8 cellular contexts compared by ENCODE assay signal in the genomic region with DNA sequence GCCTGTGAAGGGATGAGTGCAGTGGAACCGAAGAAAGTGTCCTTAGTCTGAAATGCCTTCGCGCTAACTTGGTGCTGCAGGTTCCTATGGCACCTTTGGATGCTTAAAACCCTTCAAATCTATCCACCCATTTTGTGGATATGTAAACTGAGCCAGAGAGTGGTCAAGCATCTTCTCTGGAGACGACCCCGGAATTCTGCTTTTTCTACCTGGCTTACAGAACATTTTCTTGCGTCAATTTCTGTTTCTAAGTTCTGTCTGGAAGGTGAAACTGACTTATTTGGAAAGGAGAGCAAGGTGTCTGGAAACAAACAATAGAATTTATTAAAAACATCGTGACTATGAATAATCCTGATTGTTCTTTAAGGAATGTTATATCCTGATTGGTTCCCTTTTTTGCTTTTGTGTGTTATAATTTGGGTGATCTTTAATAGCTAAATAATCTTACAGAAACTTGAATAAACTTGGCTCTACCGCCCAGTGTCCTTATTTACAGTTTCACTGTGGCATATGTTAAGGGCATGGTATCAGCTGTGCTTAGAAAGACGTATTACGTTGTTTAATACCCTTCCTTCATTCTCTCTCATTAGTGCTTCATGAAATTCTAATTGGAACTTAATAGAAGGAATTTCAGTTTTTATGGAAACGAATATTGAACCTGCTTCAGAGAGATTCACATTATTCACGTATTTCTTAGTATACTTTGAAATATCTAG. TPM values are rescaled to one million over a fixed set of nuclear protein-coding genes. Genes with fewer than 3 reads are reported as not detected.
A peak's percentile ranks its signal among the peaks of the same experiment; 100 is the strongest.
DNase-seq lines count a peak whose midpoint lies in the region; ATAC-seq and TF ChIP-seq lines count a peak whose summit lies in the region.
"Not testable (repeated sequence)": the region's sequence is repeated elsewhere in the genome, so short reads cannot be mapped to it uniquely, and the experiment has no call there.

No MANE protein-coding gene starts in this region.

- not testable (repeated sequence) for H3K79me1 ChIP-seq in H9 (ENCODE audit: insufficient read depth, low read depth, low read length, poor library complexity, severe bottlenecking)

- H3K23ac ChIP-seq in H9 (ENCODE audit: insufficient read length, low read depth, low read length) = not testable (repeated sequence)

- not testable (repeated sequence) for H3K27ac Mint-ChIP-seq in H9
- H3K27ac Mint-ChIP-seq in activated CD8-positive, alpha-beta T cell treated with anti-CD3 and anti-CD28 coated beads for 36 hours = peak overlapping the region; percentile 66
- H3K27ac Mint-ChIP-seq in chondrocyte (ENCODE audit: unreplicated experiment) (peak overlapping the region; percentile 63), naive B cell (peak overlapping the region in 3 of 6 donors; percentile 23 to 57 (median 42))

- H2AFZ ChIP-seq in H9 (ENCODE audit: low read length); smooth muscle cell (ENCODE audit: low read depth): not testable (repeated sequence)

- peaks cover 12 to 37% (median 32%) of the 10 kb centered on the region in 3 experiments; a peak in 6 of 7 replicates for H3K36me3 Mint-ChIP-seq in H9 (ENCODE audit: insufficient read depth in 1 of 3, low read depth in 3 of 3)
- peaks cover 27% of the 10 kb centered on the region for H3K36me3 Mint-ChIP-seq in activated CD8-positive, alpha-beta T cell treated with anti-CD3 and anti-CD28 coated beads for 36 hours (ENCODE audit: low read depth)
- not testable (repeated sequence) for H3K36me3 Mint-ChIP-seq in chondrocyte (ENCODE audit: low read depth); naive B cell

- peaks cover 9 to 11% of the 10 kb centered on the region in 2 experiments for H3K4me1 Mint-ChIP-seq in H9
- H3K4me1 Mint-ChIP-seq in activated CD8-positive, alpha-beta T cell treated with anti-CD3 and anti-CD28 coated beads for 36 hours (ENCODE audit: low read depth) = peaks cover 27% of the 10 kb centered on the region
- peaks cover 15% of the 10 kb centered on the region for H3K4me1 Mint-ChIP-seq in chondrocyte (ENCODE audit: low read depth)
- peaks cover 0 to 27% (median 12%) of the 10 kb centered on the region in 3 donors for H3K4me1 Mint-ChIP-seq in naive B cell

- H3K27me3 ChIP-seq in H9 (ENCODE audit: insufficient read depth, low read length); heart right ventricle; smooth muscle cell (ENCODE audit: low read depth): not testable (repeated sequence)

- not testable (repeated sequence) for H4K8ac ChIP-seq in H9 (replicated peaks; ENCODE audit: insufficient read length, low read depth, low read length)

- H3K4me3 ChIP-seq in AG10803 (ENCODE audit: low read length) = peak overlapping the region; percentile 65
- peak overlapping the region in 8 of 10 donors; percentile 6 to 50 (median 42) for H3K4me3 ChIP-seq in heart right ventricle
- peak overlapping the region; percentile 59 for H3K4me3 ChIP-seq in smooth muscle cell

- H2BK15ac ChIP-seq in H9 (ENCODE audit: low read depth, low read length) = not testable (repeated sequence)

- not testable (repeated sequence) for H3K56ac ChIP-seq in H9 (ENCODE audit: insufficient read length, low read depth, low read length)

- H3K36me3 ChIP-seq in heart right ventricle = peaks cover 0 to 33% (median 6%) of the 10 kb centered on the region in 9 donors
- H3K36me3 ChIP-seq in smooth muscle cell (ENCODE audit: low read depth) = not testable (repeated sequence)

- not testable (repeated sequence) for H3K14ac ChIP-seq in H9 (ENCODE audit: insufficient read depth, low read length)

- no CpG with 5 or more reads among the region's 12 CpGs for WGBS in H9 (ENCODE audit: extremely low coverage, insufficient read length, low lambda C conversion rate)
- WGBS in heart right ventricle, 2 donors = 15 to 17% methylated on average over 9 of the region's 12 CpGs
- 6% methylated on average over 9 of the region's 12 CpGs for WGBS in smooth muscle cell (ENCODE audit: low lambda C conversion rate)

- H3K9me3 Mint-ChIP-seq in H9; activated CD8-positive, alpha-beta T cell treated with anti-CD3 and anti-CD28 coated beads for 36 hours; chondrocyte (ENCODE audit: low read depth); naive B cell: not testable (repeated sequence)

- H2BK12ac ChIP-seq in H9 (ENCODE audit: insufficient read length, low read depth, low read length) = not testable (repeated sequence)

- DNase-seq in AG10803 (ENCODE audit: low read depth); H9; activated CD8-positive, alpha-beta T cell treated with anti-CD3 and anti-CD28 coated beads for 36 hours; chondrocyte (ENCODE audit: low spot score); heart right ventricle; naive B cell; smooth muscle cell (lab: John Stamatoyannopoulos, UW; ENCODE audit: unreplicated experiment): not testable (repeated sequence)
- peak; percentile 8 for DNase-seq in NOMO-1 treated with DMSO at 0.1 percent for 48 hours (lab: John Stamatoyannopoulos, UW; ENCODE audit: unreplicated experiment)

- H3K27me3 Mint-ChIP-seq in H9 (ENCODE audit: low read depth); activated CD8-positive, alpha-beta T cell treated with anti-CD3 and anti-CD28 coated beads for 36 hours; chondrocyte (ENCODE audit: low read depth); naive B cell: not testable (repeated sequence)

- H2BK5ac ChIP-seq in H9 (ENCODE audit: insufficient read length, low read length) = not testable (repeated sequence)

- H3T11ph ChIP-seq in H9 (ENCODE audit: low read length) = not testable (repeated sequence)

- intact Hi-C loops in activated CD8-positive, alpha-beta T cell treated with anti-CD3 and anti-CD28 coated beads for 36 hours (cut with micrococcal nuclease) = not testable (repeated sequence)
- intact Hi-C loops in heart right ventricle (cut with DNase I) = loop anchor here in 1 of 10 donors (5.0 kb wide), 1 partner anchor 36 kb away; the partner anchor contains the start of gene UTP6

- TF ChIP-seq CTCF in AG10803 (conservative IDR thresholded peaks at IDR 0.05; ENCODE audit: low read length); H9 (conservative IDR thresholded peaks at IDR 0.05); activated CD8-positive, alpha-beta T cell treated with anti-CD3 and anti-CD28 coated beads for 36 hours (IDR thresholded peaks at IDR 0.05); chondrocyte (IDR thresholded peaks at IDR 0.05); heart right ventricle (IDR thresholded peaks at IDR 0.05); smooth muscle cell (IDR thresholded peaks at IDR 0.05; ENCODE audit: borderline replicate concordance, insufficient read depth, poor library complexity, severe bottlenecking): not testable (repeated sequence)

- H3K9me3 ChIP-seq in H9 (ENCODE audit: control insufficient read depth, low read depth, low read length); heart right ventricle; smooth muscle cell (replicated peaks; ENCODE audit: low read depth): not testable (repeated sequence)

- H4K5ac ChIP-seq in H9 (ENCODE audit: insufficient read length, low read depth, low read length) = not testable (repeated sequence)

- not testable (repeated sequence) for H2BK120ac ChIP-seq in H9 (ENCODE audit: low read depth, low read length, poor library complexity, severe bottlenecking)

- H3K18ac ChIP-seq in H9 (ENCODE audit: insufficient read length, low read depth, low read length) = not testable (repeated sequence)

- H3F3A ChIP-seq in smooth muscle cell (ENCODE audit: low read depth) = not testable (repeated sequence)

- not testable (repeated sequence) for H3K23me2 ChIP-seq in H9 (ENCODE audit: insufficient read length, low read depth, low read length, poor library complexity, severe bottlenecking)

- not testable (repeated sequence) for H2BK20ac ChIP-seq in H9 (ENCODE audit: low read depth, low read length, poor library complexity, severe bottlenecking)

- not testable (repeated sequence) for H3K4me1 ChIP-seq in H9 (ENCODE audit: insufficient read depth, low read length)
- H3K4me1 ChIP-seq in heart right ventricle = peaks cover 2 to 22% (median 13%) of the 10 kb centered on the region in 9 donors
- peaks cover 12% of the 10 kb centered on the region for H3K4me1 ChIP-seq in smooth muscle cell (ENCODE audit: low read depth)

- H3K4me3 Mint-ChIP-seq in H9 = peak overlapping the region; percentile 81 to 86
- peak overlapping the region; percentile 84 for H3K4me3 Mint-ChIP-seq in activated CD8-positive, alpha-beta T cell treated with anti-CD3 and anti-CD28 coated beads for 36 hours
- peak overlapping the region; percentile 70 for H3K4me3 Mint-ChIP-seq in chondrocyte (ENCODE audit: unreplicated experiment)
- H3K4me3 Mint-ChIP-seq in naive B cell = peak overlapping the region; percentile 67 to 93 (median 88)

- H3K79me2 ChIP-seq in H9 (ENCODE audit: insufficient read depth, low read length) = not testable (repeated sequence)
- peaks cover 42% of the 10 kb centered on the region for H3K79me2 ChIP-seq in smooth muscle cell (ENCODE audit: low read depth)

- not testable (repeated sequence) for H3K27ac ChIP-seq in H9 (ENCODE audit: insufficient read length, low read depth, low read length); smooth muscle cell (ENCODE audit: low read depth)
- H3K27ac ChIP-seq in heart right ventricle = peak overlapping the region in 1 of 10 donors; percentile 21

- H3K9ac ChIP-seq in H9 (ENCODE audit: extremely low read depth, insufficient read length, low read length) (peak overlapping the region; percentile 70), smooth muscle cell (ENCODE audit: low read depth) (peak overlapping the region; percentile 38)

- not testable (repeated sequence) for H2AK5ac ChIP-seq in H9 (ENCODE audit: insufficient read length, low read length)

- not testable (repeated sequence) for H4K91ac ChIP-seq in H9 (ENCODE audit: insufficient read length, low read depth, low read length)

- not testable (repeated sequence) for H4K20me1 ChIP-seq in H9 (ENCODE audit: control insufficient read depth, insufficient read depth, insufficient read length)
- H4K20me1 ChIP-seq in smooth muscle cell (ENCODE audit: low read depth) = peaks cover 40% of the 10 kb centered on the region

- H3K4me2 ChIP-seq in H9 (ENCODE audit: insufficient read depth, insufficient read length, low read length) (peak overlapping the region; percentile 86), smooth muscle cell (peak overlapping the region; percentile 88)

- POLR2A ChIA-PET in activated CD8-positive, alpha-beta T cell treated with anti-CD3 and anti-CD28 coated beads for 36 hours (lab: Charles Lee) = interaction anchor here (0.7 kb wide), 1 partner anchor 16 kb away, joined by 3 read pairs; no protein-coding TSS in a partner anchor

- not testable (repeated sequence) for H3K4ac ChIP-seq in H9 (ENCODE audit: low read depth, low read length)

- ATAC-seq in activated CD8-positive, alpha-beta T cell treated with anti-CD3 and anti-CD28 coated beads for 36 hours; heart right ventricle; naive B cell (ENCODE audit: low read depth in 2 of 2): not testable (repeated sequence)

- CTCF ChIA-PET in activated CD8-positive, alpha-beta T cell treated with anti-CD3 and anti-CD28 coated beads for 36 hours (lab: Charles Lee) = not testable (repeated sequence)

RNA-seq across cellular contexts. Expression of gene SUZ12, which starts 1.3 kb away (rescaled TPM):
- total RNA-seq in H9 (2021) (38.5 and 39.5 TPM in 2 replicates), chondrocyte (19.1 to 23.6 TPM (median 19.5 TPM) in 3 replicates), heart right ventricle (10 to 100 TPM; 11.6 to 15.5 (median 14.3) TPM), smooth muscle cell (26.3 and 29.7 TPM in 2 replicates)
- total RNA-seq in activated CD8-positive, alpha-beta T cell treated with anti-CD3 and anti-CD28 coated beads for 36 hours = 10 to 100 TPM; 60.7 to 64.2 TPM
- polyA plus RNA-seq in heart right ventricle (10 to 100 TPM in 1 of 2 donors, 1 to 10 TPM in 1; 5.1 to 10.9 TPM), naive B cell (ENCODE audit: low read depth in 6 of 6) (10 to 100 TPM; 16.4 to 28.4 (median 24.3) TPM), smooth muscle cell (11.1 and 12.2 TPM in 2 replicates)

RNA-seq across cellular contexts. Expression of gene UTP6, which starts 36.6 kb away (rescaled TPM):
- total RNA-seq in H9 (2021) (125 TPM in 2 replicates), chondrocyte (58.4 to 78.9 TPM (median 67.8 TPM) in 3 replicates), heart right ventricle (10 to 100 TPM; 25.6 to 33.8 (median 29.0) TPM), smooth muscle cell (26.3 and 49.5 TPM in 2 replicates)
- total RNA-seq in activated CD8-positive, alpha-beta T cell treated with anti-CD3 and anti-CD28 coated beads for 36 hours = 100 to 1,000 TPM; 135 to 140 TPM
- polyA plus RNA-seq in heart right ventricle (10 to 100 TPM; 28.9 to 52.5 TPM), naive B cell (ENCODE audit: low read depth in 6 of 6) (10 to 100 TPM; 36.2 to 95.7 (median 71.9) TPM), smooth muscle cell (60.9 and 63.6 TPM in 2 replicates)
